In the genomic region with DNA sequence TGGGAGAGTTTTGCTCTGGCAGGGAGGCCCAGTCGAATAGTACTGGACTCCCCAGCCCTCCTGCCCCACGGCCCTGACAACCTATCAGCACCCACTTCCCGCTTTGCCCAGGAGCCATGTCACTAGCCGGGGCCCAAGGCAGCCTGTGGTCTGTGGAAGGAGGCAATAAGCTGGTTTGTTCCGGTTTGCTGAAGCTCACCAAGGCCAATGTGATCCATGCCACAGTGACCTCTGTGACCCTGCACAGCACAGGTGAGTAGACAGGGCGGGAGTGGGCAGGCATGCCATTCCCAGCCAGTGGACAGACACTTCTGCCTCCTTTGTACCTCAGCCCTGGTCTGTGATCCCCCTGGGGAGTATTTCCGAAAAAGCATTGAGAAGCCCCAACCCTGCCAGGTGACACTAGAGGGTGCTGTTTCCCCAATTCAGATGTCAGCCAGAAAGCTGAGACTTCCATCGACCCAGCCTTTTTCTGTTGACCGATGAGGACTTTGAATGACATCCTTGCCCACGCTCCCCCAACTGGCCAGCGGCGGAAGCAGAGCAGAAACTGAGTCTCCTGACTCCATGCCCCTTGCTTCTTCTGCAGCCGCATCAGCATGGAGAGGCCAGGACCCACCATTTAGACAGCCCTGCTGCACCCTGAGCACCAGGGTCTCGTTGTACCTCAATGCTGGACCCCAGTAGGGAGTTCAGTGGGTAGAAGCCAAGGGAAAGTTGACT, we compare ENCODE assay signal across 9 cellular contexts. TPM values are rescaled to one million over a fixed set of nuclear protein-coding genes. Genes with fewer than 3 reads are reported as not detected.
DNase-seq lines count a peak whose midpoint lies in the region; ATAC-seq, FAIRE-seq and TF ChIP-seq lines count a peak whose summit lies in the region.
"Had no signal": no experiment of that assay in that cellular context is flagged by ENCODE, and none has a peak within 500 bp of the region (broad histone marks: within the 10 kb centered on the region; RNA-seq: fewer than 3 reads in every experiment).

No MANE protein-coding gene starts in this region.

- H2BK120ac ChIP-seq in trophoblast cell (ENCODE audit: insufficient read depth, low read length, poor library complexity), result no peak overlapping the region

- no peak overlapping the region for H3K9ac ChIP-seq in trophoblast cell (ENCODE audit: low read length)

- H3K4me1 Mint-ChIP-seq in activated T-helper 2 cell treated with anti-CD3 and anti-CD28 coated beads, Interferon-gamma antibody, Interleukin-2, Interleukin-4, amounts not matched to agents 10 μg/mL and 5 μg/mL and 100 μg/mL, durations not matched to agents 14 hours and 24 hours and 36 hours (ENCODE audit: low read depth), result peaks cover 7% of the 10 kb centered on the region

- H3K4me3 ChIP-seq in trophoblast cell (ENCODE audit: low read depth, low read length), result no peak overlapping the region

- H3K36me3 Mint-ChIP-seq in activated T-helper 2 cell treated with anti-CD3 and anti-CD28 coated beads, Interferon-gamma antibody, Interleukin-2, Interleukin-4, amounts not matched to agents 10 μg/mL and 5 μg/mL and 100 μg/mL, durations not matched to agents 14 hours and 24 hours and 36 hours (ENCODE audit: low read depth), result peaks cover 11% of the 10 kb centered on the region

- no peak overlapping the region for H4K91ac ChIP-seq in trophoblast cell (ENCODE audit: low read depth, low read length)

- no peak overlapping the region for H2BK5ac ChIP-seq in trophoblast cell (ENCODE audit: low read depth, low read length, poor library complexity)

- no peak overlapping the region for H2BK12ac ChIP-seq in trophoblast cell (ENCODE audit: low read length)

- no peak overlapping the region for H3K18ac ChIP-seq in trophoblast cell (ENCODE audit: low read length)

- no peaks in the 10 kb centered on the region for H3K36me3 ChIP-seq in trophoblast cell (ENCODE audit: control insufficient read depth in 1 of 2, insufficient read depth in 2 of 2, low read length in 2 of 2)

- H3K4me2 ChIP-seq in trophoblast cell (ENCODE audit: low read length), result no peak overlapping the region

- DNase-seq in DMS 273 (lab: John Stamatoyannopoulos, UW; ENCODE audit: unreplicated experiment), result peak; percentile 87
- peak; percentile 87 for DNase-seq in HTR-8/SVneo (ENCODE audit: insufficient read length, low spot score)
- peak; percentile 57 for DNase-seq in RCC 7860 (ENCODE audit: low spot score)
- peak; percentile 32 for DNase-seq in activated T-helper 2 cell treated with anti-CD3 and anti-CD28 coated beads, Interferon-gamma antibody, Interleukin-2, Interleukin-4, amounts not matched to agents 10 μg/mL and 5 μg/mL and 100 μg/mL, durations not matched to agents 14 hours and 24 hours and 36 hours (ENCODE audit: low spot score)
- DNase-seq in foreskin keratinocyte, result peak in 1 of 2 donors; percentile 23
- DNase-seq in trophoblast cell, result peak; percentile 48 to 78

- no peak overlapping the region for H4K12ac ChIP-seq in trophoblast cell (ENCODE audit: low read depth, low read length)

- H3K9me3 Mint-ChIP-seq in activated T-helper 2 cell treated with anti-CD3 and anti-CD28 coated beads, Interferon-gamma antibody, Interleukin-2, Interleukin-4, amounts not matched to agents 10 μg/mL and 5 μg/mL and 100 μg/mL, durations not matched to agents 14 hours and 24 hours and 36 hours, result no peaks in the 10 kb centered on the region

- H3K4ac ChIP-seq in trophoblast cell (ENCODE audit: low read depth, low read length), result no peak overlapping the region

- no peaks in the 10 kb centered on the region for H3K9me3 ChIP-seq in trophoblast cell (ENCODE audit: insufficient read depth, low read depth, low read length)

- H3K27ac ChIP-seq in foreskin keratinocyte (no peak overlapping the region), trophoblast cell (ENCODE audit: low read depth, low read length) (no peak overlapping the region)

- no peak overlapping the region for H3K23ac ChIP-seq in trophoblast cell (ENCODE audit: low read length)

- peaks cover 3% of the 10 kb centered on the region for H3K27me3 ChIP-seq in foreskin keratinocyte
- H3K27me3 ChIP-seq in trophoblast cell (ENCODE audit: insufficient read depth, low read length), result no peaks in the 10 kb centered on the region

- no peak overlapping the region for H3K27ac Mint-ChIP-seq in activated T-helper 2 cell treated with anti-CD3 and anti-CD28 coated beads, Interferon-gamma antibody, Interleukin-2, Interleukin-4, amounts not matched to agents 10 μg/mL and 5 μg/mL and 100 μg/mL, durations not matched to agents 14 hours and 24 hours and 36 hours

- no peaks in the 10 kb centered on the region for H3K79me1 ChIP-seq in trophoblast cell (ENCODE audit: low read length)

- WGBS in trophoblast cell (ENCODE audit: extremely low coverage, insufficient coverage, insufficient read length), result no CpG with 5 or more reads among the region's 14 CpGs

- H4K8ac ChIP-seq in trophoblast cell (ENCODE audit: low read depth, low read length), result no peak overlapping the region

- no peak overlapping the region for H2AK5ac ChIP-seq in trophoblast cell (ENCODE audit: low read length)

- H3K79me2 ChIP-seq in trophoblast cell (ENCODE audit: control insufficient read depth, insufficient read depth, low read length, poor library complexity), result no peaks in the 10 kb centered on the region

- intact Hi-C loops in activated T-helper 2 cell treated with anti-CD3 and anti-CD28 coated beads, Interferon-gamma antibody, Interleukin-2, Interleukin-4, amounts not matched to agents 10 μg/mL and 5 μg/mL and 100 μg/mL, durations not matched to agents 14 hours and 24 hours and 36 hours (cut with micrococcal nuclease), result loop anchor here (1.0 to 5.0 kb wide), 2 partner anchors 50 to 195 kb away; no protein-coding TSS in a partner anchor

- no peak overlapping the region for H3K4me3 Mint-ChIP-seq in activated T-helper 2 cell treated with anti-CD3 and anti-CD28 coated beads, Interferon-gamma antibody, Interleukin-2, Interleukin-4, amounts not matched to agents 10 μg/mL and 5 μg/mL and 100 μg/mL, durations not matched to agents 14 hours and 24 hours and 36 hours (ENCODE audit: low read depth)

- peak; percentile 88 for TF ChIP-seq CTCF in foreskin keratinocyte (conservative IDR thresholded peaks at IDR 0.05)

- peak; percentile 16 for FAIRE-seq in HTR-8/SVneo (lab: Jason Lieb, UNC)
- FAIRE-seq in RCC 7860 (lab: Jason Lieb, UNC), result peak; percentile 54

- H3K27me3 Mint-ChIP-seq in activated T-helper 2 cell treated with anti-CD3 and anti-CD28 coated beads, Interferon-gamma antibody, Interleukin-2, Interleukin-4, amounts not matched to agents 10 μg/mL and 5 μg/mL and 100 μg/mL, durations not matched to agents 14 hours and 24 hours and 36 hours (ENCODE audit: low read depth), result no peaks in the 10 kb centered on the region

- ATAC-seq in GM21367 (IDR thresholded peaks at IDR 0.05; ENCODE audit: unreplicated experiment) (peak; percentile 59), foreskin keratinocyte (peak; percentile 63), GM18511 (IDR thresholded peaks at IDR 0.05; ENCODE audit: unreplicated experiment) (no peak)

- no peak overlapping the region for H2AFZ ChIP-seq in trophoblast cell (ENCODE audit: insufficient read depth, low read length, poor library complexity)

- no peak overlapping the region for H3K14ac ChIP-seq in trophoblast cell (ENCODE audit: low read length)

- H3K4me1 ChIP-seq in foreskin keratinocyte, result no peaks in the 10 kb centered on the region
- H3K4me1 ChIP-seq in trophoblast cell (ENCODE audit: control insufficient read depth in 1 of 2, insufficient read depth in 2 of 2, low read length in 2 of 2), result peaks cover 3 to 5% of the 10 kb centered on the region in 2 experiments

RNA-seq across cellular contexts. Expression of gene PCYOX1L, which starts 9.6 kb away (rescaled TPM):
- total RNA-seq in activated T-helper 2 cell treated with anti-CD3 and anti-CD28 coated beads, Interferon-gamma antibody, Interleukin-2, Interleukin-4, amounts not matched to agents 10 μg/mL and 5 μg/mL and 100 μg/mL, durations not matched to agents 14 hours and 24 hours and 36 hours, result 16.6 and 17.8 TPM in 2 replicates
- total RNA-seq in foreskin keratinocyte, result 6.8 and 7.0 TPM in 2 replicates
- polyA plus RNA-seq in foreskin keratinocyte, result 4.7 and 6.0 TPM in 2 replicates
- 2.2 and 2.4 TPM in 2 replicates for polyA plus RNA-seq in trophoblast cell (2013)

RNA-seq across cellular contexts. Expression of gene IL17B, which starts 11.7 kb away (rescaled TPM):
- total RNA-seq in activated T-helper 2 cell treated with anti-CD3 and anti-CD28 coated beads, Interferon-gamma antibody, Interleukin-2, Interleukin-4, amounts not matched to agents 10 μg/mL and 5 μg/mL and 100 μg/mL, durations not matched to agents 14 hours and 24 hours and 36 hours, result not detected in 2 replicates
- total RNA-seq in foreskin keratinocyte, result not detected in 2 replicates
- polyA plus RNA-seq in foreskin keratinocyte, result not detected in 2 replicates
- 0.25 and 0.26 TPM in 2 replicates for polyA plus RNA-seq in trophoblast cell (2013)
- total RNA-seq: dermis microvascular lymphatic vessel endothelial cell had no signal

RNA-seq across cellular contexts. Expression of gene GRPEL2, which starts 22.1 kb away (rescaled TPM):
- 22.5 TPM in 2 replicates for total RNA-seq in activated T-helper 2 cell treated with anti-CD3 and anti-CD28 coated beads, Interferon-gamma antibody, Interleukin-2, Interleukin-4, amounts not matched to agents 10 μg/mL and 5 μg/mL and 100 μg/mL, durations not matched to agents 14 hours and 24 hours and 36 hours
- total RNA-seq in foreskin keratinocyte, result 24.9 and 25.2 TPM in 2 replicates
- polyA plus RNA-seq in foreskin keratinocyte, result 7.7 and 9.5 TPM in 2 replicates
- 10.1 and 11.1 TPM in 2 replicates for polyA plus RNA-seq in trophoblast cell (2013)
